In the genomic region with DNA sequence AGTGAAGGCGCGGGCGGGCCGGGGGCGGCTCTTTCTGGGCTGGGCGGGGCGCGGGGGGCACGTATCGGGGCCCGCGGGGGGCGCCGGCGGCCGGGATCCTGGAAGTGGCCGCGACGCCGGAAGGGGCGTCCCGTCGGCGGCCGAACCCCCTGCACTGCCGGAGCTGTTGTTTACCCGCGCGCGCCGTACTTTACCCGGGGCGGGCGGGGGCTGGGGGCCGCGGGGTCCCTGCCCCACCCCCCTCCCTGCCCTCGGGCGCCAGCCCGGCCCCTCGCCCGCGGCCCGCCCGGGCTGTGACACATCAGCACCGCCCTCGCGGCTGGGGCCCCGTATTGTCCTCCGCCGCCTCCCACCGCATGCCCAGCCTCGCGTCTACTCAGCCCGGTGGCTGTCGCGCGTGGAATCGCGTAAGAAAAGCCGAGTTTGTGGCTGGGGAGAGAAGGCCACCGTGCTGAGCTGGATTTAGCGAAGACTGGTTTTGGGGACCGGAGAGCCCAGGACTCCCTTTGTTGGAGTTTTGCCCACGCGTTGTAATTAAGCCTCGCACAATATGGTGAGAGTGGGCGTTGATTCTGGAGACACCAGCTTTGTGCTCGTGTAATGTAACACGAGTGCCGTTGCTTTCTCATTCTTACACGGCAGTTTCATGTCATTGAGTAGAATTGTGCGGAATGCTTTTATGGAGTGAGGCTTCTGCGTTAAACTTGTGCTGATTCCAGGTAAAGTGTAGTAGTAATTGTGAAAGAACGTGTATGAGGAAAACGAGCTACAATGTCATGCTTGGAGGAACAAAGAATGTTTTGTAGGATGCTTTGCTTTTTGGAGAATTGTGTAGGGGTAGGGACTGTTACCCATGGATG, we compare ENCODE assay signal across 8 cellular contexts. TPM values are rescaled to one million over a fixed set of nuclear protein-coding genes. Genes with fewer than 3 reads are reported as not detected.
DNase-seq lines count a peak whose midpoint lies in the region; ATAC-seq, FAIRE-seq and TF ChIP-seq lines count a peak whose summit lies in the region.

No MANE protein-coding gene starts in this region.

- ATAC-seq in GM18505 (IDR thresholded peaks at IDR 0.05; ENCODE audit: unreplicated experiment) (peak; percentile 28), HG03342 (IDR thresholded peaks at IDR 0.05; ENCODE audit: unreplicated experiment) (peak; percentile 14)

- peak overlapping the region; percentile 46 for H2AFZ ChIP-seq in neural progenitor cell (replicated peaks)

- H3K4me1 ChIP-seq in neural progenitor cell (peaks cover 12% of the 10 kb centered on the region), stomach (peaks cover 27 to 54% (median 46%) of the 10 kb centered on the region in 4 donors)

- H3K79me2 ChIP-seq in neural progenitor cell (ENCODE audit: low read depth): peaks cover 51% of the 10 kb centered on the region

- H3K27me3 Mint-ChIP-seq in neural progenitor cell (ENCODE audit: insufficient read depth, low read depth): peaks cover 10% of the 10 kb centered on the region

- H3K9me3 ChIP-seq in neural progenitor cell (ENCODE audit: low read depth): no peaks in the 10 kb centered on the region
- no peaks in the 10 kb centered on the region for H3K9me3 ChIP-seq in stomach

- H3K27ac ChIP-seq in 22Rv1: peak overlapping the region; percentile 60
- peak overlapping the region; percentile 95 for H3K27ac ChIP-seq in neural progenitor cell
- peak overlapping the region; percentile 89 to 98 (median 94) for H3K27ac ChIP-seq in stomach

- peak overlapping the region; percentile 88 for H3K4me2 ChIP-seq in neural progenitor cell

- peak overlapping the region; percentile 92 for H3K4me3 Mint-ChIP-seq in neural progenitor cell

- H3K4me1 Mint-ChIP-seq in neural progenitor cell: peaks cover 29% of the 10 kb centered on the region

- TF ChIP-seq EP300 in stomach (IDR thresholded peaks at IDR 0.05): no peak

- DNase-seq in RCC 7860 (ENCODE audit: low spot score) (peak; percentile 24), fibroblast of villous mesenchyme (ENCODE audit: low read depth) (peak; percentile 58), neural progenitor cell (ENCODE audit: low spot score) (peak; percentile 78), stomach (peak; percentile 67)
- peak; percentile 55 for DNase-seq in activated effector memory CD4-positive, alpha-beta T cell treated with Interleukin-2 at 50 U/mL for 16 hours

- H3F3A ChIP-seq in neural progenitor cell (ENCODE audit: low read depth): peaks cover 13% of the 10 kb centered on the region

- peaks cover 21% of the 10 kb centered on the region for H3K9me3 Mint-ChIP-seq in neural progenitor cell

- FAIRE-seq in RCC 7860 (lab: Jason Lieb, UNC): no peak

- 0 to 1% (median 1%) methylated on average over 22 to 75 of the region's 75 CpGs for WGBS in stomach, 5 donors

- H3K4me3 ChIP-seq in fibroblast of villous mesenchyme (ENCODE audit: low read depth, low read length) (peak overlapping the region; percentile 82), neural progenitor cell (peak overlapping the region; percentile 66), stomach (peak overlapping the region; percentile 62 to 97 (median 72))

- peaks cover 47% of the 10 kb centered on the region for H4K20me1 ChIP-seq in neural progenitor cell (ENCODE audit: low read depth)

- peaks cover 18% of the 10 kb centered on the region for H3K36me3 Mint-ChIP-seq in neural progenitor cell

- H3K27me3 ChIP-seq in neural progenitor cell: peaks cover 10% of the 10 kb centered on the region
- no peaks in the 10 kb centered on the region for H3K27me3 ChIP-seq in stomach

- no peaks in the 10 kb centered on the region for H3K36me3 ChIP-seq in neural progenitor cell
- H3K36me3 ChIP-seq in stomach: no peaks in the 10 kb centered on the region

- TF ChIP-seq CTCF in 22Rv1 (IDR thresholded peaks at IDR 0.05) (no peak), fibroblast of villous mesenchyme (IDR thresholded peaks at IDR 0.05; ENCODE audit: insufficient read depth, low read depth, low read length) (no peak), neural progenitor cell (IDR thresholded peaks at IDR 0.05) (no peak), stomach (IDR thresholded peaks at IDR 0.05) (no peak)

- H3K9ac ChIP-seq in neural progenitor cell: peak overlapping the region; percentile 53

- TF ChIP-seq POLR2A in GM18505 (IDR thresholded peaks at IDR 0.05; ENCODE audit: borderline replicate concordance, extremely low read depth, insufficient read depth, insufficient read length): no peak
- no peak for TF ChIP-seq POLR2A in stomach (IDR thresholded peaks at IDR 0.05)

- peak overlapping the region; percentile 50 for H3K27ac Mint-ChIP-seq in neural progenitor cell

- intact Hi-C loops in stomach (cut with DNase I; ENCODE audit: low total_unique reads): no loop called here

RNA-seq across cellular contexts. Expression of a gene that starts 0.6 kb away (rescaled TPM):
- total RNA-seq in fibroblast of villous mesenchyme (112 and 138 TPM in 2 replicates), neural progenitor cell (ENCODE audit: low replicate concordance) (48.4 and 93.8 TPM in 2 replicates), stomach (100 to 1,000 TPM in 1 of 5 donors, 10 to 100 TPM in 4; 17.7 to 107 (median 33.9) TPM)
- polyA plus RNA-seq in stomach: 1 to 10 TPM; 4.2 to 9.8 (median 5.4) TPM

Comparison
In these comparisons a context has a peak if more than half of its experiments do, and no peak if none do; other contexts are left out.
1. Peak in every context shown above with its lines: DNase-seq, ATAC-seq, H3K4me3 ChIP-seq and H3K27ac ChIP-seq.
2. DNase-seq: peak in every context shown above with its lines; median percentile 78 in neural progenitor cell; 67 in stomach; 58 in fibroblast of villous mesenchyme; 55 in activated effector memory CD4-positive, alpha-beta T cell treated with Interleukin-2 at 50 U/mL for 16 hours; 24 in RCC 7860.